1 cellular context compared by ENCODE assay signal in the genomic region with DNA sequence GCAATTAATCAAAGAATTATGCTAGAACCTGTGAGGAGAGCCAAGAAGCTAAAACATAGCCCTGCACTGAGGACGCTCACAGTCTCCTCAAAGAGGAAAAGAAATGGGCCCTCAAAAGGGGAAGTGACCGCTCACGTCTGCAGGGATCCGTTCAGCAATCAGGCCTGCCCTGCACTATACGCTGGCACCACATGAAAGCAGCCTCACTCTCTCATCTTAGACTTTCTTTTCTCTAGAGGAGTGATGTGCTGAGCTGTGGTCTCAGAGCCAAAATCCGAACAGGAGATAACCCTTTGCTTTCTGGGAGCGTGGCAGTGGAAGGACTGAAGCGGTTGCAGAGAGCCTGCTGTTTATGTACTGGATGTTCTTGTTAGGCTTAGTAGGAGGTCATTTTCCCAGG.
TF ChIP-seq lines count a peak whose summit lies in the region.

No MANE protein-coding gene starts in this region.

TF ChIP-seq in HepG2, 621 proteins besides CTCF, POLR2A, EP300 and RAD21:
- no peak for TF ChIP-seq ZNF329 (CRISPR knock-in tag; IDR thresholded peaks at IDR 0.05; ENCODE audit: low read depth)
- TF ChIP-seq SP2 (CRISPR knock-in tag; IDR thresholded peaks at IDR 0.05) = no peak
- no peak for TF ChIP-seq YY1 (IDR thresholded peaks at IDR 0.05; ENCODE audit: insufficient read depth, insufficient replicate concordance, low read depth, low read length)
- TF ChIP-seq NONO (IDR thresholded peaks at IDR 0.05) = no peak
- TF ChIP-seq NONO (CRISPR knock-in tag; conservative IDR thresholded peaks at IDR 0.05) = no peak
